In the genomic region with DNA sequence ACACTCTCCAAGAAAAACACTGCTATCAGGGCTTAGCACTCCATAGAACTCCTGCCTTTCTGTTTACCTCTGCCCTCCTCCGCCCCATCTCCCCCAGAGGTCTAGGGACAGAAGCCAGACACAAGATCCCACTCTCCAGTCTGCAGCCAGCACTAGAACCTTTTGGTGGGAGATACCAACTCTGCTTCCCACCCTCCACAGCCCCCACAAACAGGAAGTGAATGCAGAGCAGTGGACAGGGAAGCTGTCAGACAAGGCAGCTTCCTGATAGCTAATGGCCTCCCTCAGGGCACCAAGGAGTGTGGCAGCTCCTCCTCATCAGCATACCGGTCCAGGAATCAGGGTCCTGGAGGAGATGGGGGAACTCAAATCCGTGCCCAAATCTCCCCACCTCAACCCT, we compare ENCODE assay signal across 1 cellular context.
TF ChIP-seq lines count a peak whose summit lies in the region.

No MANE protein-coding gene starts in this region.

TF ChIP-seq in H1, 55 proteins besides CTCF, POLR2A, EP300 and RAD21:
- TF ChIP-seq FOSL1 (IDR thresholded peaks at IDR 0.05; ENCODE audit: insufficient read depth, low read depth, low read length): no peak
- no peak for TF ChIP-seq RNF2 (IDR thresholded peaks at IDR 0.05; ENCODE audit: borderline replicate concordance, low read depth, low read length, missing control alignments, poor library complexity, severe bottlenecking)
- no peak for TF ChIP-seq BRCA1 (IDR thresholded peaks at IDR 0.05; ENCODE audit: low read depth, low read length)
- TF ChIP-seq EZH2 (IDR thresholded peaks at IDR 0.05; ENCODE audit: low read depth, low read length, severe bottlenecking): no peak
